1 cellular context compared by ENCODE assay signal in the genomic region with DNA sequence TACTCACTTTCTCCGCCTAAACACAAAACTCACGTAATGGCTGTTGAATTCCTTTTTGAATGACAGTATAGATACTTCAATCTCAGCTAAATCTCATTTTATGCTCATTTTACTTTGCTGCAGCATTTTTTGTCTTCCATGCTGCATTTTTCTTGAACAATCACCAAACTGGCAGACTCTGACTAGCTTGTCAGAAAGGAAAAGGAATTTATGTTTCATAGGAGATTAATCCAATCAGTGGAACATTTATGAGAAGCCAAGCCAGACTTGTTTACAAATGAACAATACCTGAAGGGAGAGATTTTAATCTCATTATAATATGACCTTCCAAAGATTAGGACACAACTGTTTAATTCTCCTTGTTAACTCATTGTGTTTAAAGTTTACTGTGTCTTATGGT.
TF ChIP-seq lines count a peak whose summit lies in the region.

No MANE protein-coding gene starts in this region.

TF ChIP-seq in IMR-90, 13 proteins besides CTCF, POLR2A, EP300 and RAD21:
- TF ChIP-seq MAZ (IDR thresholded peaks at IDR 0.05; ENCODE audit: borderline replicate concordance, low read depth, low read length) (no peak), CHD1 (IDR thresholded peaks at IDR 0.05; ENCODE audit: low read depth, low read length) (no peak), FOS (IDR thresholded peaks at IDR 0.05; ENCODE audit: low read depth, low read length) (no peak), RCOR1 (IDR thresholded peaks at IDR 0.05; ENCODE audit: insufficient replicate concordance, low read length) (no peak), NFE2L2 (IDR thresholded peaks at IDR 0.05; ENCODE audit: low read depth, low read length) (no peak), RFX5 (IDR thresholded peaks at IDR 0.05; ENCODE audit: low read depth, low read length) (no peak), MXI1 (IDR thresholded peaks at IDR 0.05; ENCODE audit: borderline replicate concordance, low read depth, low read length) (no peak), SMC3 (IDR thresholded peaks at IDR 0.05; ENCODE audit: low read depth, low read length) (no peak), CEBPB (IDR thresholded peaks at IDR 0.05; ENCODE audit: low read depth, low read length) (no peak), MAFK (IDR thresholded peaks at IDR 0.05; ENCODE audit: low read depth, low read length) (no peak), BHLHE40 (IDR thresholded peaks at IDR 0.05; ENCODE audit: low read depth, low read length) (no peak)
- TF ChIP-seq, protein P1, sequence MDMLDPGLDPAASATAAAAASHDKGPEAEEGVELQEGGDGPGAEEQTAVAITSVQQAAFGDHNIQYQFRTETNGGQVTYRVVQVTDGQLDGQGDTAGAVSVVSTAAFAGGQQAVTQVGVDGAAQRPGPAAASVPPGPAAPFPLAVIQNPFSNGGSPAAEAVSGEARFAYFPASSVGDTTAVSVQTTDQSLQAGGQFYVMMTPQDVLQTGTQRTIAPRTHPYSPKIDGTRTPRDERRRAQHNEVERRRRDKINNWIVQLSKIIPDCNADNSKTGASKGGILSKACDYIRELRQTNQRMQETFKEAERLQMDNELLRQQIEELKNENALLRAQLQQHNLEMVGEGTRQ (IDR thresholded peaks at IDR 0.05; ENCODE audit: low read depth, low read length): no peak
- TF ChIP-seq, protein P2, sequence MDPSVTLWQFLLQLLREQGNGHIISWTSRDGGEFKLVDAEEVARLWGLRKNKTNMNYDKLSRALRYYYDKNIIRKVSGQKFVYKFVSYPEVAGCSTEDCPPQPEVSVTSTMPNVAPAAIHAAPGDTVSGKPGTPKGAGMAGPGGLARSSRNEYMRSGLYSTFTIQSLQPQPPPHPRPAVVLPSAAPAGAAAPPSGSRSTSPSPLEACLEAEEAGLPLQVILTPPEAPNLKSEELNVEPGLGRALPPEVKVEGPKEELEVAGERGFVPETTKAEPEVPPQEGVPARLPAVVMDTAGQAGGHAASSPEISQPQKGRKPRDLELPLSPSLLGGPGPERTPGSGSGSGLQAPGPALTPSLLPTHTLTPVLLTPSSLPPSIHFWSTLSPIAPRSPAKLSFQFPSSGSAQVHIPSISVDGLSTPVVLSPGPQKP (IDR thresholded peaks at IDR 0.05; ENCODE audit: borderline replicate concordance, low read depth, low read length): no peak
